In genomic region chr5:155772009-155772662, GRCh38 we compare ENCODE assay signal across 29 cellular contexts.
"Had no signal": no experiment of that assay in that cellular context is flagged by ENCODE, and none has a peak within 500 bp of the region (broad histone marks: within the 10 kb centered on the region; RNA-seq: fewer than 3 reads in every experiment).

No MANE protein-coding gene starts in this region.

- H3K27me3 Mint-ChIP-seq: activated CD4-positive, alpha-beta memory T cell treated with anti-CD3 and anti-CD28 coated beads for 36 hours; activated naive CD8-positive, alpha-beta T cell treated with anti-CD3 and anti-CD28 coated beads, Interleukin-2, amount 50 U/mL, for 24 hours; stimulated activated naive CD8-positive, alpha-beta T cell treated with anti-CD3 and anti-CD28 coated beads, Interleukin-15, Interleukin-2, amounts not matched to agents 100 ng/mL and 50 ng/mL, for 24 hours had no signal

- H3K4me3 Mint-ChIP-seq: activated CD4-positive, alpha-beta memory T cell treated with anti-CD3 and anti-CD28 coated beads for 36 hours; activated naive CD8-positive, alpha-beta T cell treated with anti-CD3 and anti-CD28 coated beads, Interleukin-2, amount 50 U/mL, for 24 hours; mesothelial cell of epicardium; natural killer cell; stimulated activated naive CD8-positive, alpha-beta T cell treated with anti-CD3 and anti-CD28 coated beads, Interleukin-15, Interleukin-2, amounts not matched to agents 100 ng/mL and 50 ng/mL, for 24 hours; T-helper 1 cell treated with Interleukin-12 subunit alpha and Interleukin-12 subunit beta and Interleukin-4 antibody, amounts not matched to agents 30 μg/mL and 1 μg/mL, for 36 hours had no signal

- H3K27ac ChIP-seq: body of pancreas, cardiac muscle cell, esophagus muscularis mucosa, gastrocnemius medialis, left lung, neutrophil, ovary, thyroid gland had no signal

- DNase-seq: activated CD4-positive, alpha-beta memory T cell treated with anti-CD3 and anti-CD28 coated beads for 36 hours; activated CD4-positive, alpha-beta T cell treated with anti-CD3 and anti-CD28 coated beads for 4 hours; activated CD4-positive, CD25-positive, alpha-beta regulatory T cell; activated effector memory CD4-positive, alpha-beta T cell treated with Interleukin-2 at 50 U/mL for 16 hours; activated naive CD4-positive, alpha-beta T cell treated with anti-CD3 and anti-CD28 coated beads, Interleukin-2, amount 50 U/mL, for 16 hours; activated naive CD8-positive, alpha-beta T cell treated with anti-CD3 and anti-CD28 coated beads, Interleukin-2, amount 50 U/mL, for 24 hours; activated T-cell treated with anti-CD3 and anti-CD28 coated beads, Interleukin-2, amount 50 U/mL, for 48 hours; body of pancreas; dermis blood vessel endothelial cell; effector CD8-positive, alpha-beta T cell; gastrocnemius medialis; hypothalamus; kidney glomerular epithelial cell; left lung; natural killer cell; ovary; right cardiac atrium; stimulated activated CD4-positive, alpha-beta T cell treated with anti-CD3 and anti-CD28 coated beads, Interleukin-12 subunit alpha, Interleukin-12 subunit beta, amount 100 ng/mL, for 4 hours; stimulated activated CD4-positive, alpha-beta T cell treated with anti-CD3 and anti-CD28 coated beads, Interleukin-4, amount 100 ng/mL, for 4 hours; substantia nigra; T1000; thyroid gland had no signal

- H3K4me1 Mint-ChIP-seq: mesothelial cell of epicardium had no signal

- H3K36me3 Mint-ChIP-seq: activated CD4-positive, alpha-beta memory T cell treated with anti-CD3 and anti-CD28 coated beads for 36 hours; mesothelial cell of epicardium; natural killer cell had no signal

- H3K9me3 Mint-ChIP-seq: activated CD4-positive, alpha-beta memory T cell treated with anti-CD3 and anti-CD28 coated beads for 36 hours; activated naive CD8-positive, alpha-beta T cell treated with anti-CD3 and anti-CD28 coated beads, Interleukin-2, amount 50 U/mL, for 24 hours; mesothelial cell of epicardium; stimulated activated naive CD8-positive, alpha-beta T cell treated with anti-CD3 and anti-CD28 coated beads, Interleukin-15, Interleukin-2, amounts not matched to agents 100 ng/mL and 50 ng/mL, for 24 hours; T-helper 1 cell treated with Interleukin-12 subunit alpha and Interleukin-12 subunit beta and Interleukin-4 antibody, amounts not matched to agents 30 μg/mL and 1 μg/mL, for 36 hours had no signal

- H3K4me3 ChIP-seq: body of pancreas, cardiac muscle cell, esophagus muscularis mucosa, gastrocnemius medialis, left lung, ovary, thyroid gland had no signal

- H3K9me3 ChIP-seq: body of pancreas, esophagus muscularis mucosa, gastrocnemius medialis, left lung, neutrophil, ovary, thyroid gland had no signal

- H3K27ac Mint-ChIP-seq: activated CD4-positive, alpha-beta memory T cell treated with anti-CD3 and anti-CD28 coated beads for 36 hours; activated naive CD8-positive, alpha-beta T cell treated with anti-CD3 and anti-CD28 coated beads, Interleukin-2, amount 50 U/mL, for 24 hours; mesothelial cell of epicardium; stimulated activated naive CD8-positive, alpha-beta T cell treated with anti-CD3 and anti-CD28 coated beads, Interleukin-15, Interleukin-2, amounts not matched to agents 100 ng/mL and 50 ng/mL, for 24 hours; T-helper 1 cell treated with Interleukin-12 subunit alpha and Interleukin-12 subunit beta and Interleukin-4 antibody, amounts not matched to agents 30 μg/mL and 1 μg/mL, for 36 hours had no signal

- H3K4me1 ChIP-seq: body of pancreas, esophagus muscularis mucosa, left lung, thyroid gland had no signal

- H3K36me3 ChIP-seq: cardiac muscle cell, esophagus muscularis mucosa, gastrocnemius medialis, left lung, neutrophil, ovary, thyroid gland had no signal

- FAIRE-seq: endothelial cell of umbilical vein had no signal

- H3K27me3 ChIP-seq: body of pancreas, cardiac muscle cell, esophagus muscularis mucosa, gastrocnemius medialis, left lung, neutrophil, ovary, thyroid gland had no signal
